Comparison of ENCODE assay signal across 11 cellular contexts in the genomic region with DNA sequence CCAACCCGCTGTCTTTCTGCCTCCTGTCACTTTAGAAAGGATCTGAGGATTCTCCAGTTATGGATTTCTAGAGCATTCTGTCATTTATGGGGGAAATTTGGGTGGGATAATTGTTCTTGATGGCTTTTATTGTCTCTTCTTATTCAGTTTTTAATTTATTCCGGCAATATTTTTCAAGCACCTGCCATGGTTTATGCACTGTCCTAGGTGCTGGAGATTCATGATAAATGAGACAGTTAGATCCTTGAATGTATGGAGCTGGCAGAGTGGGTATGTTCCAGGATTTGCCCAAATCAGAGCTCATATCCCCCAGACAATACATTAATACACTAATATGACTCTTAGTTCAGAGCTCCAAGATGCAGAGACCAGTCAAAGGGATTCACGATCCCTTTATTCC.
"Had no signal": no experiment of that assay in that cellular context is flagged by ENCODE, and none has a peak within 500 bp of the region (broad histone marks: within the 10 kb centered on the region; RNA-seq: fewer than 3 reads in every experiment).

No MANE protein-coding gene starts in this region.

- H3K36me3 ChIP-seq: HAP-1 had no signal

- FAIRE-seq: H1, H54 had no signal

- DNase-seq: GM23248, GOT3, H7, H9, HCEC 1CT, HFFc6 had no signal

- H3K27ac ChIP-seq: GM23248 had no signal

- H3K4me1 ChIP-seq: HAP-1 had no signal

- H3K4me2 ChIP-seq: GM23338 had no signal

- H3K4me3 ChIP-seq: GM23248, GM23338, HAP-1 had no signal

- H2AFZ ChIP-seq: GM23248, GM23338 had no signal

- H3K9ac ChIP-seq: GM23248 had no signal

- H3K9me3 ChIP-seq: HAP-1 had no signal

- ATAC-seq: GM23338, HCT116 had no signal
